1 cellular context compared by ENCODE assay signal in the genomic region with DNA sequence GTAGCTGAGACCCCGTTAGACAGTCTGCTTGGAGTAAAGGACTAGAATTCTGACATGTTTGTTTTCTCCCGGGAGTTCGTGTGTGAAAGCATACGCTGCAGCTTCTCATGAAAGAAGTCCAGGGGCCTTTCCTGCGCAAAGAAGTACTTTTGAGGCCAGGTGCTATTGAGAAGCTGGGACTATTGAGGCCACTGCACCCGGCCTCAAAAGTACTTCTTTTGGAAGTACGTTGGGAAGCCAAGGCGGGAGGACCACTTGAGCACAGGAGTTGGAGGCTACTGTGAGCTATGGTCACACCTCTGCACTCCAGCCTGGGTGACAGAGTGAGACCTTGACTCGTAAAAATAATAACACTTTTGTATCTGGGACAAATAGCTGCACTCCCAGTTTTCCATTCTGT.
TF ChIP-seq lines count a peak whose summit lies in the region.

No MANE protein-coding gene starts in this region.

TF ChIP-seq in WTC11, 78 proteins besides CTCF, POLR2A, EP300 and RAD21 (continued from another document):
- TF ChIP-seq, protein P1, sequence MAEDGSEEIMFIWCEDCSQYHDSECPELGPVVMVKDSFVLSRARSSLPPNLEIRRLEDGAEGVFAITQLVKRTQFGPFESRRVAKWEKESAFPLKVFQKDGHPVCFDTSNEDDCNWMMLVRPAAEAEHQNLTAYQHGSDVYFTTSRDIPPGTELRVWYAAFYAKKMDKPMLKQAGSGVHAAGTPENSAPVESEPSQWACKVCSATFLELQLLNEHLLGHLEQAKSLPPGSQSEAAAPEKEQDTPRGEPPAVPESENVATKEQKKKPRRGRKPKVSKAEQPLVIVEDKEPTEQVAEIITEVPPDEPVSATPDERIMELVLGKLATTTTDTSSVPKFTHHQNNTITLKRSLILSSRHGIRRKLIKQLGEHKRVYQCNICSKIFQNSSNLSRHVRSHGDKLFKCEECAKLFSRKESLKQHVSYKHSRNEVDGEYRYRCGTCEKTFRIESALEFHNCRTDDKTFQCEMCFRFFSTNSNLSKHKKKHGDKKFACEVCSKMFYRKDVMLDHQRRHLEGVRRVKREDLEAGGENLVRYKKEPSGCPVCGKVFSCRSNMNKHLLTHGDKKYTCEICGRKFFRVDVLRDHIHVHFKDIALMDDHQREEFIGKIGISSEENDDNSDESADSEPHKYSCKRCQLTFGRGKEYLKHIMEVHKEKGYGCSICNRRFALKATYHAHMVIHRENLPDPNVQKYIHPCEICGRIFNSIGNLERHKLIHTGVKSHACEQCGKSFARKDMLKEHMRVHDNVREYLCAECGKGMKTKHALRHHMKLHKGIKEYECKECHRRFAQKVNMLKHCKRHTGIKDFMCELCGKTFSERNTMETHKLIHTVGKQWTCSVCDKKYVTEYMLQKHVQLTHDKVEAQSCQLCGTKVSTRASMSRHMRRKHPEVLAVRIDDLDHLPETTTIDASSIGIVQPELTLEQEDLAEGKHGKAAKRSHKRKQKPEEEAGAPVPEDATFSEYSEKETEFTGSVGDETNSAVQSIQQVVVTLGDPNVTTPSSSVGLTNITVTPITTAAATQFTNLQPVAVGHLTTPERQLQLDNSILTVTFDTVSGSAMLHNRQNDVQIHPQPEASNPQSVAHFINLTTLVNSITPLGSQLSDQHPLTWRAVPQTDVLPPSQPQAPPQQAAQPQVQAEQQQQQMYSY (CRISPR knock-in tag; IDR thresholded peaks at IDR 0.05): no peak
- no peak for TF ChIP-seq OVOL2 (CRISPR knock-in tag; IDR thresholded peaks at IDR 0.05; ENCODE audit: borderline replicate concordance)
- TF ChIP-seq NR2C2 (CRISPR knock-in tag; IDR thresholded peaks at IDR 0.05): no peak
- TF ChIP-seq NFATC4 (CRISPR knock-in tag; IDR thresholded peaks at IDR 0.05): no peak
- TF ChIP-seq ZNF138 (CRISPR knock-in tag; conservative IDR thresholded peaks at IDR 0.05): no peak
- no peak for TF ChIP-seq ZNF232 (CRISPR knock-in tag; IDR thresholded peaks at IDR 0.05)
- TF ChIP-seq, protein P2, sequence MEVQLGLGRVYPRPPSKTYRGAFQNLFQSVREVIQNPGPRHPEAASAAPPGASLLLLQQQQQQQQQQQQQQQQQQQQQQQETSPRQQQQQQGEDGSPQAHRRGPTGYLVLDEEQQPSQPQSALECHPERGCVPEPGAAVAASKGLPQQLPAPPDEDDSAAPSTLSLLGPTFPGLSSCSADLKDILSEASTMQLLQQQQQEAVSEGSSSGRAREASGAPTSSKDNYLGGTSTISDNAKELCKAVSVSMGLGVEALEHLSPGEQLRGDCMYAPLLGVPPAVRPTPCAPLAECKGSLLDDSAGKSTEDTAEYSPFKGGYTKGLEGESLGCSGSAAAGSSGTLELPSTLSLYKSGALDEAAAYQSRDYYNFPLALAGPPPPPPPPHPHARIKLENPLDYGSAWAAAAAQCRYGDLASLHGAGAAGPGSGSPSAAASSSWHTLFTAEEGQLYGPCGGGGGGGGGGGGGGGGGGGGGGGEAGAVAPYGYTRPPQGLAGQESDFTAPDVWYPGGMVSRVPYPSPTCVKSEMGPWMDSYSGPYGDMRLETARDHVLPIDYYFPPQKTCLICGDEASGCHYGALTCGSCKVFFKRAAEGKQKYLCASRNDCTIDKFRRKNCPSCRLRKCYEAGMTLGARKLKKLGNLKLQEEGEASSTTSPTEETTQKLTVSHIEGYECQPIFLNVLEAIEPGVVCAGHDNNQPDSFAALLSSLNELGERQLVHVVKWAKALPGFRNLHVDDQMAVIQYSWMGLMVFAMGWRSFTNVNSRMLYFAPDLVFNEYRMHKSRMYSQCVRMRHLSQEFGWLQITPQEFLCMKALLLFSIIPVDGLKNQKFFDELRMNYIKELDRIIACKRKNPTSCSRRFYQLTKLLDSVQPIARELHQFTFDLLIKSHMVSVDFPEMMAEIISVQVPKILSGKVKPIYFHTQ (CRISPR knock-in tag; IDR thresholded peaks at IDR 0.05): no peak
- TF ChIP-seq ZBTB21 (CRISPR knock-in tag; IDR thresholded peaks at IDR 0.05; ENCODE audit: borderline replicate concordance): no peak
- no peak for TF ChIP-seq GABPB1 (CRISPR knock-in tag; IDR thresholded peaks at IDR 0.05)
- TF ChIP-seq, protein P3, sequence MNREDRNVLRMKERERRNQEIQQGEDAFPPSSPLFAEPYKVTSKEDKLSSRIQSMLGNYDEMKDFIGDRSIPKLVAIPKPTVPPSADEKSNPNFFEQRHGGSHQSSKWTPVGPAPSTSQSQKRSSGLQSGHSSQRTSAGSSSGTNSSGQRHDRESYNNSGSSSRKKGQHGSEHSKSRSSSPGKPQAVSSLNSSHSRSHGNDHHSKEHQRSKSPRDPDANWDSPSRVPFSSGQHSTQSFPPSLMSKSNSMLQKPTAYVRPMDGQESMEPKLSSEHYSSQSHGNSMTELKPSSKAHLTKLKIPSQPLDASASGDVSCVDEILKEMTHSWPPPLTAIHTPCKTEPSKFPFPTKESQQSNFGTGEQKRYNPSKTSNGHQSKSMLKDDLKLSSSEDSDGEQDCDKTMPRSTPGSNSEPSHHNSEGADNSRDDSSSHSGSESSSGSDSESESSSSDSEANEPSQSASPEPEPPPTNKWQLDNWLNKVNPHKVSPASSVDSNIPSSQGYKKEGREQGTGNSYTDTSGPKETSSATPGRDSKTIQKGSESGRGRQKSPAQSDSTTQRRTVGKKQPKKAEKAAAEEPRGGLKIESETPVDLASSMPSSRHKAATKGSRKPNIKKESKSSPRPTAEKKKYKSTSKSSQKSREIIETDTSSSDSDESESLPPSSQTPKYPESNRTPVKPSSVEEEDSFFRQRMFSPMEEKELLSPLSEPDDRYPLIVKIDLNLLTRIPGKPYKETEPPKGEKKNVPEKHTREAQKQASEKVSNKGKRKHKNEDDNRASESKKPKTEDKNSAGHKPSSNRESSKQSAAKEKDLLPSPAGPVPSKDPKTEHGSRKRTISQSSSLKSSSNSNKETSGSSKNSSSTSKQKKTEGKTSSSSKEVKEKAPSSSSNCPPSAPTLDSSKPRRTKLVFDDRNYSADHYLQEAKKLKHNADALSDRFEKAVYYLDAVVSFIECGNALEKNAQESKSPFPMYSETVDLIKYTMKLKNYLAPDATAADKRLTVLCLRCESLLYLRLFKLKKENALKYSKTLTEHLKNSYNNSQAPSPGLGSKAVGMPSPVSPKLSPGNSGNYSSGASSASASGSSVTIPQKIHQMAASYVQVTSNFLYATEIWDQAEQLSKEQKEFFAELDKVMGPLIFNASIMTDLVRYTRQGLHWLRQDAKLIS (CRISPR knock-in tag; IDR thresholded peaks at IDR 0.05; ENCODE audit: borderline replicate concordance): no peak
- no peak for TF ChIP-seq SMAD3 (CRISPR knock-in tag; IDR thresholded peaks at IDR 0.05; ENCODE audit: borderline replicate concordance)
- TF ChIP-seq, protein P4, sequence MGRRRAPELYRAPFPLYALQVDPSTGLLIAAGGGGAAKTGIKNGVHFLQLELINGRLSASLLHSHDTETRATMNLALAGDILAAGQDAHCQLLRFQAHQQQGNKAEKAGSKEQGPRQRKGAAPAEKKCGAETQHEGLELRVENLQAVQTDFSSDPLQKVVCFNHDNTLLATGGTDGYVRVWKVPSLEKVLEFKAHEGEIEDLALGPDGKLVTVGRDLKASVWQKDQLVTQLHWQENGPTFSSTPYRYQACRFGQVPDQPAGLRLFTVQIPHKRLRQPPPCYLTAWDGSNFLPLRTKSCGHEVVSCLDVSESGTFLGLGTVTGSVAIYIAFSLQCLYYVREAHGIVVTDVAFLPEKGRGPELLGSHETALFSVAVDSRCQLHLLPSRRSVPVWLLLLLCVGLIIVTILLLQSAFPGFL (CRISPR knock-in tag; IDR thresholded peaks at IDR 0.05; ENCODE audit: borderline replicate concordance): no peak
